ENCODE assay signal across 9 cellular contexts in genomic region chr14:94329857-94330256, GRCh38. TPM values are rescaled to one million over a fixed set of nuclear protein-coding genes. Genes with fewer than 3 reads are reported as not detected.
"Had no signal": no experiment of that assay in that cellular context is flagged by ENCODE, and none has a peak within 500 bp of the region (broad histone marks: within the 10 kb centered on the region; RNA-seq: fewer than 3 reads in every experiment).

No MANE protein-coding gene starts in this region.

- H3K9ac ChIP-seq: GM23248 had no signal

- DNase-seq: GM23248, GOT3, H7, HFFc6 had no signal

- H3K9me3 ChIP-seq: HAP-1 had no signal

- H3K36me3 Mint-ChIP-seq: IgD-negative memory B cell had no signal

- ATAC-seq: HCT116 had no signal

- H3K4me3 Mint-ChIP-seq: HFFc6, IgD-negative memory B cell had no signal

- H3K4me3 ChIP-seq: GM23248, HAP-1 had no signal

- H3K27me3 Mint-ChIP-seq: IgD-negative memory B cell had no signal

- H3K27ac Mint-ChIP-seq: HFFc6, IgD-negative memory B cell had no signal

- H3K36me3 ChIP-seq: HAP-1 had no signal

- H3K4me1 Mint-ChIP-seq: IgD-negative memory B cell had no signal

- H2AFZ ChIP-seq: GM23248 had no signal

- H3K27ac ChIP-seq: GM23248 had no signal

- H3K4me1 ChIP-seq: HAP-1 had no signal

RNA-seq across cellular contexts. Expression of gene SERPINA6, which starts 6.7 kb away (rescaled TPM):
- total RNA-seq: GM23248, H7, HFFc6 had no signal

RNA-seq across cellular contexts. Expression of gene SERPINA2, which starts 36.6 kb away (rescaled TPM):
- total RNA-seq: GM23248, H4, H7, HFFc6, HT-29 had no signal

RNA-seq across cellular contexts. Expression of gene SERPINA10, which starts 36.8 kb away (rescaled TPM):
- total RNA-seq: GM23248, H4, H7, HFFc6, HT-29 had no signal

RNA-seq across cellular contexts. Expression of gene SERPINA1, which starts 58.5 kb away (rescaled TPM):
- total RNA-seq: H7 had no signal
